Comparison of ENCODE assay signal across 1 cellular context in the genomic region with DNA sequence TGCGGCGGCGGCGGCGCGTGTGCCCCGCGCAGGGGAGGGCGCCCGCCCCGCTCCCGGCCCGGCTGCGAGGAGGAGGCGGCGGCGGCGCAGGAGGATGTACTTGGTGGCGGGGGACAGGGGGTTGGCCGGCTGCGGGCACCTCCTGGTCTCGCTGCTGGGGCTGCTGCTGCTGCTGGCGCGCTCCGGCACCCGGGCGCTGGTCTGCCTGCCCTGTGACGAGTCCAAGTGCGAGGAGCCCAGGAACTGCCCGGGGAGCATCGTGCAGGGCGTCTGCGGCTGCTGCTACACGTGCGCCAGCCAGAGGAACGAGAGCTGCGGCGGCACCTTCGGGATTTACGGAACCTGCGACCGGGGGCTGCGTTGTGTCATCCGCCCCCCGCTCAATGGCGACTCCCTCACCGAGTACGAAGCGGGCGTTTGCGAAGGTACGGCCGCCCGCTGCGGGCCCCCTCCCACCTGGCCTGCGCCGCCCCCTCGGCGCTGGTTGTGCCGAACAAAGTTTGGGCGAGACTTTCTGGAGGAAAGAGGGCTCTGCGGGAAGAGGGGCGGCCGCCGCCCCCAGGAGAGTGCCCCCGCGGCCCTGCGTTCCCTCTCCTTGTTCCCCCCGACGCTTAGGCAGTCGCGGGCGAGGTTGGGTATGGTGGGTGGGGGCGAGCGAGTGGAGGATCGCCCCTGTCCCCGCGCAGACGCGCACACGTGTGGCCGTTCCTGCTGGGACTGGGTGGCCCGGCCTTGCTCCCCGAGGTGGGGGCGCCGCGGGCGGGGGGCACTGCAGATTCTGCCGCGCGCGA.
TF ChIP-seq lines count a peak whose summit lies in the region.

No MANE protein-coding gene starts in this region.

TF ChIP-seq in HEK293, 187 proteins besides CTCF, POLR2A, EP300 and RAD21 (continued from another document and continues in another):
- TF ChIP-seq, protein P1, sequence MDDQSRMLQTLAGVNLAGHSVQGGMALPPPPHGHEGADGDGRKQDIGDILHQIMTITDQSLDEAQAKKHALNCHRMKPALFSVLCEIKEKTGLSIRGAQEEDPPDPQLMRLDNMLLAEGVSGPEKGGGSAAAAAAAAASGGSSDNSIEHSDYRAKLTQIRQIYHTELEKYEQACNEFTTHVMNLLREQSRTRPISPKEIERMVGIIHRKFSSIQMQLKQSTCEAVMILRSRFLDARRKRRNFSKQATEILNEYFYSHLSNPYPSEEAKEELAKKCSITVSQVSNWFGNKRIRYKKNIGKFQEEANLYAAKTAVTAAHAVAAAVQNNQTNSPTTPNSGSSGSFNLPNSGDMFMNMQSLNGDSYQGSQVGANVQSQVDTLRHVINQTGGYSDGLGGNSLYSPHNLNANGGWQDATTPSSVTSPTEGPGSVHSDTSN (CRISPR knock-in tag; IDR thresholded peaks at IDR 0.05): no peak
- TF ChIP-seq REST (tag by site-specific recombination; IDR thresholded peaks at IDR 0.05) (no peak), ZNF398 (tag by site-specific recombination; IDR thresholded peaks at IDR 0.05) (peak; percentile 53), ZNF426 (tag by site-specific recombination; IDR thresholded peaks at IDR 0.05) (no peak), ZNF18 (tag by site-specific recombination; IDR thresholded peaks at IDR 0.05) (no peak), ZNF354C (tag by site-specific recombination; IDR thresholded peaks at IDR 0.05; ENCODE audit: borderline replicate concordance, low read depth) (no peak), ZNF146 (tag by site-specific recombination; IDR thresholded peaks at IDR 0.05) (no peak), ZNF585B (tag by site-specific recombination; IDR thresholded peaks at IDR 0.05) (no peak), SP2 (tag by site-specific recombination; IDR thresholded peaks at IDR 0.05) (peak; percentile 48), ZNF2 (tag by site-specific recombination; IDR thresholded peaks at IDR 0.05) (peak; percentile 23; the same call in 1 of the 2 replicates), IKZF3 (tag by site-specific recombination; IDR thresholded peaks at IDR 0.05) (no peak), ZNF214 (tag by site-specific recombination; IDR thresholded peaks at IDR 0.05; ENCODE audit: borderline replicate concordance) (no peak), ZNF157 (tag by site-specific recombination; IDR thresholded peaks at IDR 0.05) (no peak), ZNF623 (tag by site-specific recombination; IDR thresholded peaks at IDR 0.05) (no peak), EGR2 (tag by site-specific recombination; IDR thresholded peaks at IDR 0.05; ENCODE audit: low read depth) (peak; percentile 71), ZNF658 (tag by site-specific recombination; IDR thresholded peaks at IDR 0.05) (no peak), TCF7L2 (IDR thresholded peaks at IDR 0.05; ENCODE audit: borderline replicate concordance, low read depth, low read length) (no peak), HOXC10 (CRISPR knock-in tag; IDR thresholded peaks at IDR 0.05) (no peak), FEZF1 (tag by site-specific recombination; IDR thresholded peaks at IDR 0.05) (no peak), ZBTB20 (tag by site-specific recombination; IDR thresholded peaks at IDR 0.05) (peak; percentile 78), PRDM4 (tag by site-specific recombination; IDR thresholded peaks at IDR 0.05) (no peak), ZNF174 (tag by site-specific recombination; IDR thresholded peaks at IDR 0.05) (no peak), ZNF48 (tag by site-specific recombination; IDR thresholded peaks at IDR 0.05) (no peak), ZNF513 (tag by site-specific recombination; IDR thresholded peaks at IDR 0.05) (no peak), ZNF600 (tag by site-specific recombination; IDR thresholded peaks at IDR 0.05) (0 out of 2 replicates have a peak, but pooled peaks have one; percentile 40), KLF1 (tag by site-specific recombination; IDR thresholded peaks at IDR 0.05) (peak; percentile 27; the same call in 1 of the 2 replicates), WT1 (tag by site-specific recombination; IDR thresholded peaks at IDR 0.05) (no peak), ZXDB (tag by site-specific recombination; IDR thresholded peaks at IDR 0.05) (0 out of 2 replicates have a peak, but pooled peaks have one; percentile 11), GLI4 (tag by site-specific recombination; IDR thresholded peaks at IDR 0.05) (no peak)
- TF ChIP-seq, protein P2, sequence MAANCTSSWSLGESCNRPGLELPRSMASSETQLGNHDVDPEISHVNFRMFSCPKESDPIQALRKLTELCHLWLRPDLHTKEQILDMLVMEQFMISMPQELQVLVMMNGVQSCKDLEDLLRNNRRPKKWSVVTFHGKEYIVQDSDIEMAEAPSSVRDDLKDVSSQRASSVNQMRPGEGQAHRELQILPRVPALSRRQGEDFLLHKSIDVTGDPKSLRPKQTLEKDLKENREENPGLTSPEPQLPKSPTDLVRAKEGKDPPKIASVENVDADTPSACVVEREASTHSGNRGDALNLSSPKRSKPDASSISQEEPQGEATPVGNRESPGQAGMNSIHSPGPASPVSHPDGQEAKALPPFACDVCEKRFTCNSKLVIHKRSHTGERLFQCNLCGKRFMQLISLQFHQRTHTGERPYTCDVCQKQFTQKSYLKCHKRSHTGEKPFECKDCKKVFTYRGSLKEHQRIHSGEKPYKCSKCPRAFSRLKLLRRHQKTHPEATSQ (tag by site-specific recombination; IDR thresholded peaks at IDR 0.05): no peak
- TF ChIP-seq, protein P3, sequence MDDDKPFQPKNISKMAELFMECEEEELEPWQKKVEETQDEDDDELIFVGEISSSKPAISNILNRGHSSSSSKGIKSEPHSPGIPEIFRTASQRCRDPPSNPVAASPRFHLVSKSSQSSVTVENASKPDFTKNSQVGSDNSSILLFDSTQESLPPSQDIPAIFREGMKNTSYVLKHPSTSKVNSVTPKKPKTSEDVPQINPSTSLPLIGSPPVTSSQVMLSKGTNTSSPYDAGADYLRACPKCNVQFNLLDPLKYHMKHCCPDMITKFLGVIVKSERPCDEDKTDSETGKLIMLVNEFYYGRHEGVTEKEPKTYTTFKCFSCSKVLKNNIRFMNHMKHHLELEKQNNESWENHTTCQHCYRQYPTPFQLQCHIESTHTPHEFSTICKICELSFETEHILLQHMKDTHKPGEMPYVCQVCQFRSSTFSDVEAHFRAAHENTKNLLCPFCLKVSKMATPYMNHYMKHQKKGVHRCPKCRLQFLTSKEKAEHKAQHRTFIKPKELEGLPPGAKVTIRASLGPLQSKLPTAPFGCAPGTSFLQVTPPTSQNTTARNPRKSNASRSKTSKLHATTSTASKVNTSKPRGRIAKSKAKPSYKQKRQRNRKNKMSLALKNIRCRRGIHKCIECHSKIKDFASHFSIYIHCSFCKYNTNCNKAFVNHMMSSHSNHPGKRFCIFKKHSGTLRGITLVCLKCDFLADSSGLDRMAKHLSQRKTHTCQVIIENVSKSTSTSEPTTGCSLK (tag by site-specific recombination; IDR thresholded peaks at IDR 0.05): no peak
- TF ChIP-seq, protein P4, sequence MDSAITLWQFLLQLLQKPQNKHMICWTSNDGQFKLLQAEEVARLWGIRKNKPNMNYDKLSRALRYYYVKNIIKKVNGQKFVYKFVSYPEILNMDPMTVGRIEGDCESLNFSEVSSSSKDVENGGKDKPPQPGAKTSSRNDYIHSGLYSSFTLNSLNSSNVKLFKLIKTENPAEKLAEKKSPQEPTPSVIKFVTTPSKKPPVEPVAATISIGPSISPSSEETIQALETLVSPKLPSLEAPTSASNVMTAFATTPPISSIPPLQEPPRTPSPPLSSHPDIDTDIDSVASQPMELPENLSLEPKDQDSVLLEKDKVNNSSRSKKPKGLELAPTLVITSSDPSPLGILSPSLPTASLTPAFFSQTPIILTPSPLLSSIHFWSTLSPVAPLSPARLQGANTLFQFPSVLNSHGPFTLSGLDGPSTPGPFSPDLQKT (IDR thresholded peaks at IDR 0.05; ENCODE audit: borderline replicate concordance, low read depth, low read length): no peak
